ENCODE assay signal across 37 cellular contexts in the genomic region with DNA sequence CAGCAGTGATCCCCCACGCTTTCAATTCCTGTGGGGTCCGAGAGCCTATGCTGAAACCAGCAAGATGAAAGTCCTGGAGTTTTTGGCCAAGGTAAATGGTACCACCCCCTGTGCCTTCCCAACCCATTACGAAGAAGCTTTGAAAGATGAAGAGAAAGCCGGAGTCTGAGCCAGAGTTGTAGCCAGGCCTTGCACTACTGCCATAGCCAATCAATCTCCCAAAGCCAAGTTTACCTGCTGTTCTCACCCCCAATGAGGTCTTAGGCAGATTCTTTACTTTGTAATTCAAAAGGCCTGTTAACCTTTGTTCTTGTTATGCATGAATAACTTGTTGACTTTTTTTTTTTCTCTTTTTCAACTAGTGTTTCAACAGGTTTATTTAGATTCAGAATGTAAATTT. TPM values are rescaled to one million over a fixed set of nuclear protein-coding genes. Genes with fewer than 3 reads are reported as not detected.
"Had no signal": no experiment of that assay in that cellular context is flagged by ENCODE, and none has a peak within 500 bp of the region (broad histone marks: within the 10 kb centered on the region; RNA-seq: fewer than 3 reads in every experiment).

No MANE protein-coding gene starts in this region.

- H3K36me3 Mint-ChIP-seq: activated naive CD4-positive, alpha-beta T cell treated with anti-CD3 and anti-CD28 coated beads, Interleukin-2, amount 50 U/mL, for 24 hours; natural killer cell treated with Interleukin-12 subunit alpha and Interleukin-12 subunit beta and Interleukin-15 and Interleukin-18, amount 100 ng/mL, for 72 hours; stimulated activated effector memory CD8-positive, alpha-beta T cell treated with anti-CD3 and anti-CD28 coated beads, Interleukin-12 subunit alpha, Interleukin-12 subunit beta, amount 100 ng/mL, for 72 hours had no signal

- H3K27ac ChIP-seq: gastroesophageal sphincter, hepatocyte, left ventricle myocardium inferior, skin epidermis, thyroid gland, upper lobe of left lung, vagina had no signal

- H2AFZ ChIP-seq: hepatocyte had no signal

- H3K27me3 ChIP-seq: gastroesophageal sphincter, hepatocyte, thyroid gland, upper lobe of left lung, vagina had no signal

- H3K79me2 ChIP-seq: hepatocyte had no signal

- H3K4me3 Mint-ChIP-seq: activated CD4-positive, alpha-beta T cell treated with anti-CD3 and anti-CD28 coated beads, Interleukin-2, amount 10 ng/mL, durations not matched to agents 7 days and 5 days; activated CD8-positive, alpha-beta T cell treated with anti-CD3 and anti-CD28 coated beads for 36 hours; activated naive CD4-positive, alpha-beta T cell treated with anti-CD3 and anti-CD28 coated beads, Interleukin-2, amount 50 U/mL, for 24 hours; activated naive CD8-positive, alpha-beta T cell treated with anti-CD3 and anti-CD28 coated beads, Interleukin-2, amount 50 U/mL, for 24 hours; activated T-cell treated with anti-CD3 and anti-CD28 coated beads, Interleukin-2, amount 50 U/mL, for 4 hours; activated T-helper 17 cell treated with anti-CD3 and anti-CD28 coated beads, Interleukin-2, amount 50 U/mL, for 72 hours; effector memory CD8-positive, alpha-beta T cell; natural killer cell treated with Interleukin-12 subunit alpha and Interleukin-12 subunit beta and Interleukin-15 and Interleukin-18, amount 100 ng/mL, for 72 hours; stimulated activated effector memory CD8-positive, alpha-beta T cell treated with anti-CD3 and anti-CD28 coated beads, Interleukin-12 subunit alpha, Interleukin-12 subunit beta, amount 100 ng/mL, for 72 hours; stimulated activated naive CD8-positive, alpha-beta T cell treated with anti-CD3 and anti-CD28 coated beads, Interleukin-15, amount 100 ng/mL, for 72 hours had no signal

- DNase-seq: activated CD4-positive, alpha-beta T cell treated with anti-CD3 and anti-CD28 coated beads for 1 hour; activated CD4-positive, alpha-beta T cell treated with anti-CD3 and anti-CD28 coated beads, Interleukin-2, amount 10 ng/mL, durations not matched to agents 7 days and 5 days; activated CD8-positive, alpha-beta T cell treated with anti-CD3 and anti-CD28 coated beads for 36 hours; activated gamma-delta T cell treated with Interleukin-2 at 50 U/mL for 16 hours; activated naive CD8-positive, alpha-beta T cell treated with anti-CD3 and anti-CD28 coated beads, Interleukin-2, amount 50 U/mL, for 24 hours; activated T-cell treated with anti-CD3 and anti-CD28 coated beads, Interleukin-2, amount 50 U/mL, for 4 hours; amygdala; caudate nucleus; cortex of kidney; effector memory CD8-positive, alpha-beta T cell; left ventricle myocardium inferior; mucosa of descending colon; posterior cingulate gyrus; stimulated activated CD4-positive, alpha-beta T cell treated with anti-CD3 and anti-CD28 coated beads, Interleukin-4, amount 100 ng/mL, for 24 hours; stimulated activated naive CD8-positive, alpha-beta T cell treated with anti-CD3 and anti-CD28 coated beads, Interleukin-15, amount 100 ng/mL, for 72 hours; substantia nigra; T1000; thyroid gland; upper lobe of left lung had no signal

- H3K4me1 ChIP-seq: gastroesophageal sphincter, left ventricle myocardium inferior, thyroid gland, upper lobe of left lung, vagina had no signal

- H3K27ac Mint-ChIP-seq: activated CD4-positive, alpha-beta T cell treated with anti-CD3 and anti-CD28 coated beads, Interleukin-2, amount 10 ng/mL, durations not matched to agents 7 days and 5 days; activated CD8-positive, alpha-beta T cell treated with anti-CD3 and anti-CD28 coated beads for 36 hours; activated naive CD4-positive, alpha-beta T cell treated with anti-CD3 and anti-CD28 coated beads, Interleukin-2, amount 50 U/mL, for 24 hours; activated naive CD8-positive, alpha-beta T cell treated with anti-CD3 and anti-CD28 coated beads, Interleukin-2, amount 50 U/mL, for 24 hours; activated T-helper 17 cell treated with anti-CD3 and anti-CD28 coated beads, Interleukin-2, amount 50 U/mL, for 72 hours; effector memory CD8-positive, alpha-beta T cell; natural killer cell treated with Interleukin-12 subunit alpha and Interleukin-12 subunit beta and Interleukin-15 and Interleukin-18, amount 100 ng/mL, for 72 hours; stimulated activated effector memory CD8-positive, alpha-beta T cell treated with anti-CD3 and anti-CD28 coated beads, Interleukin-12 subunit alpha, Interleukin-12 subunit beta, amount 100 ng/mL, for 72 hours; stimulated activated naive CD8-positive, alpha-beta T cell treated with anti-CD3 and anti-CD28 coated beads, Interleukin-15, amount 100 ng/mL, for 72 hours had no signal

- H3K27me3 Mint-ChIP-seq: activated CD4-positive, alpha-beta T cell treated with anti-CD3 and anti-CD28 coated beads, Interleukin-2, amount 10 ng/mL, durations not matched to agents 7 days and 5 days; activated CD8-positive, alpha-beta T cell treated with anti-CD3 and anti-CD28 coated beads for 36 hours; activated naive CD4-positive, alpha-beta T cell treated with anti-CD3 and anti-CD28 coated beads, Interleukin-2, amount 50 U/mL, for 24 hours; activated naive CD8-positive, alpha-beta T cell treated with anti-CD3 and anti-CD28 coated beads, Interleukin-2, amount 50 U/mL, for 24 hours; activated T-helper 17 cell treated with anti-CD3 and anti-CD28 coated beads, Interleukin-2, amount 50 U/mL, for 72 hours; effector memory CD8-positive, alpha-beta T cell; natural killer cell treated with Interleukin-12 subunit alpha and Interleukin-12 subunit beta and Interleukin-15 and Interleukin-18, amount 100 ng/mL, for 72 hours; stimulated activated naive CD8-positive, alpha-beta T cell treated with anti-CD3 and anti-CD28 coated beads, Interleukin-15, amount 100 ng/mL, for 72 hours had no signal

- H3K9me3 Mint-ChIP-seq: activated CD4-positive, alpha-beta T cell treated with anti-CD3 and anti-CD28 coated beads, Interleukin-2, amount 10 ng/mL, durations not matched to agents 7 days and 5 days; activated CD8-positive, alpha-beta T cell treated with anti-CD3 and anti-CD28 coated beads for 36 hours; activated naive CD4-positive, alpha-beta T cell treated with anti-CD3 and anti-CD28 coated beads, Interleukin-2, amount 50 U/mL, for 24 hours; activated naive CD8-positive, alpha-beta T cell treated with anti-CD3 and anti-CD28 coated beads, Interleukin-2, amount 50 U/mL, for 24 hours; activated T-cell treated with anti-CD3 and anti-CD28 coated beads, Interleukin-2, amount 50 U/mL, for 4 hours; activated T-helper 17 cell treated with anti-CD3 and anti-CD28 coated beads, Interleukin-2, amount 50 U/mL, for 72 hours; effector memory CD8-positive, alpha-beta T cell; natural killer cell treated with Interleukin-12 subunit alpha and Interleukin-12 subunit beta and Interleukin-15 and Interleukin-18, amount 100 ng/mL, for 72 hours; stimulated activated effector memory CD8-positive, alpha-beta T cell treated with anti-CD3 and anti-CD28 coated beads, Interleukin-12 subunit alpha, Interleukin-12 subunit beta, amount 100 ng/mL, for 72 hours; stimulated activated naive CD8-positive, alpha-beta T cell treated with anti-CD3 and anti-CD28 coated beads, Interleukin-15, amount 100 ng/mL, for 72 hours had no signal

- H3K9me3 ChIP-seq: gastroesophageal sphincter, left ventricle myocardium inferior, mucosa of descending colon, thyroid gland, upper lobe of left lung, vagina had no signal

- H3K4me3 ChIP-seq: gastroesophageal sphincter, hepatocyte, left ventricle myocardium inferior, lung, mucosa of descending colon, skin epidermis, thyroid gland, upper lobe of left lung, vagina had no signal

- ATAC-seq: activated CD8-positive, alpha-beta T cell treated with anti-CD3 and anti-CD28 coated beads for 36 hours; activated naive CD8-positive, alpha-beta T cell treated with anti-CD3 and anti-CD28 coated beads, Interleukin-2, amount 50 U/mL, for 24 hours; activated T-cell treated with anti-CD3 and anti-CD28 coated beads, Interleukin-2, amount 50 U/mL, for 4 hours; activated T-helper 17 cell treated with anti-CD3 and anti-CD28 coated beads, Interleukin-2, amount 50 U/mL, for 72 hours; effector memory CD8-positive, alpha-beta T cell; gastroesophageal sphincter; mucosa of descending colon; natural killer cell treated with Interleukin-12 subunit alpha and Interleukin-12 subunit beta and Interleukin-15 and Interleukin-18, amount 100 ng/mL, for 72 hours; sciatic nerve; stimulated activated effector memory CD8-positive, alpha-beta T cell treated with anti-CD3 and anti-CD28 coated beads, Interleukin-12 subunit alpha, Interleukin-12 subunit beta, amount 100 ng/mL, for 72 hours; stimulated activated naive CD8-positive, alpha-beta T cell treated with anti-CD3 and anti-CD28 coated beads, Interleukin-15, amount 100 ng/mL, for 72 hours had no signal

- H3K4me1 Mint-ChIP-seq: activated CD4-positive, alpha-beta T cell treated with anti-CD3 and anti-CD28 coated beads, Interleukin-2, amount 10 ng/mL, durations not matched to agents 7 days and 5 days; activated naive CD4-positive, alpha-beta T cell treated with anti-CD3 and anti-CD28 coated beads, Interleukin-2, amount 50 U/mL, for 24 hours; activated naive CD8-positive, alpha-beta T cell treated with anti-CD3 and anti-CD28 coated beads, Interleukin-2, amount 50 U/mL, for 24 hours; activated T-helper 17 cell treated with anti-CD3 and anti-CD28 coated beads, Interleukin-2, amount 50 U/mL, for 72 hours; stimulated activated effector memory CD8-positive, alpha-beta T cell treated with anti-CD3 and anti-CD28 coated beads, Interleukin-12 subunit alpha, Interleukin-12 subunit beta, amount 100 ng/mL, for 72 hours; stimulated activated naive CD8-positive, alpha-beta T cell treated with anti-CD3 and anti-CD28 coated beads, Interleukin-15, amount 100 ng/mL, for 72 hours had no signal

- H3K36me3 ChIP-seq: gastroesophageal sphincter, left ventricle myocardium inferior, thyroid gland, upper lobe of left lung, vagina had no signal

- H3K4me2 ChIP-seq: hepatocyte had no signal

RNA-seq across cellular contexts. Expression of a gene that starts 4.0 kb away (rescaled TPM):
- total RNA-seq: activated CD4-positive, alpha-beta T cell treated with anti-CD3 and anti-CD28 coated beads, Interleukin-2, amount 10 ng/mL, durations not matched to agents 7 days and 5 days; activated CD8-positive, alpha-beta T cell treated with anti-CD3 and anti-CD28 coated beads for 36 hours; activated T-helper 17 cell treated with anti-CD3 and anti-CD28 coated beads, Interleukin-2, amount 50 U/mL, for 72 hours; chondrocyte; endothelial cell of umbilical vein; fibroblast of lung; fibroblast of villous mesenchyme; gastroesophageal sphincter; hepatocyte; left ventricle myocardium inferior; lung; mesenteric fat pad; mucosa of descending colon; myocyte; natural killer cell treated with Interleukin-12 subunit alpha and Interleukin-12 subunit beta and Interleukin-15 and Interleukin-18, amount 100 ng/mL, for 72 hours; osteoblast; sciatic nerve; upper lobe of left lung; vagina had no signal
- polyA plus RNA-seq: endothelial cell of umbilical vein, esophagus, fibroblast of lung, hepatocyte, lung had no signal

RNA-seq across cellular contexts. Expression of a gene that starts 11.1 kb away (rescaled TPM):
- total RNA-seq: activated CD4-positive, alpha-beta T cell treated with anti-CD3 and anti-CD28 coated beads, Interleukin-2, amount 10 ng/mL, durations not matched to agents 7 days and 5 days; activated CD8-positive, alpha-beta T cell treated with anti-CD3 and anti-CD28 coated beads for 36 hours; activated T-cell treated with anti-CD3 and anti-CD28 coated beads, Interleukin-2, amount 50 U/mL, for 4 hours; activated T-helper 17 cell treated with anti-CD3 and anti-CD28 coated beads, Interleukin-2, amount 50 U/mL, for 72 hours; chondrocyte; endothelial cell of umbilical vein; fibroblast of lung; fibroblast of villous mesenchyme; gastroesophageal sphincter; hepatocyte; left ventricle myocardium inferior; lung; mesenteric fat pad; mucosa of descending colon; myocyte; natural killer cell treated with Interleukin-12 subunit alpha and Interleukin-12 subunit beta and Interleukin-15 and Interleukin-18, amount 100 ng/mL, for 72 hours; osteoblast; sciatic nerve; thyroid gland; upper lobe of left lung; vagina had no signal
- polyA plus RNA-seq: endothelial cell of umbilical vein, esophagus, fibroblast of lung, hepatocyte, lung had no signal

RNA-seq across cellular contexts. Expression of a gene that starts 22.4 kb away (rescaled TPM):
- total RNA-seq: activated CD4-positive, alpha-beta T cell treated with anti-CD3 and anti-CD28 coated beads, Interleukin-2, amount 10 ng/mL, durations not matched to agents 7 days and 5 days; activated CD8-positive, alpha-beta T cell treated with anti-CD3 and anti-CD28 coated beads for 36 hours; activated T-cell treated with anti-CD3 and anti-CD28 coated beads, Interleukin-2, amount 50 U/mL, for 4 hours; activated T-helper 17 cell treated with anti-CD3 and anti-CD28 coated beads, Interleukin-2, amount 50 U/mL, for 72 hours; chondrocyte; endothelial cell of umbilical vein; fibroblast of lung; fibroblast of villous mesenchyme; gastroesophageal sphincter; hepatocyte; left ventricle myocardium inferior; lung; mesenteric fat pad; mucosa of descending colon; myocyte; natural killer cell treated with Interleukin-12 subunit alpha and Interleukin-12 subunit beta and Interleukin-15 and Interleukin-18, amount 100 ng/mL, for 72 hours; osteoblast; sciatic nerve; thyroid gland; upper lobe of left lung; vagina had no signal
- polyA plus RNA-seq: endothelial cell of umbilical vein, esophagus, fibroblast of lung, hepatocyte, lung had no signal

RNA-seq across cellular contexts. Expression of a gene that starts 27.6 kb away (rescaled TPM):
- total RNA-seq: activated CD4-positive, alpha-beta T cell treated with anti-CD3 and anti-CD28 coated beads, Interleukin-2, amount 10 ng/mL, durations not matched to agents 7 days and 5 days; activated CD8-positive, alpha-beta T cell treated with anti-CD3 and anti-CD28 coated beads for 36 hours; activated T-cell treated with anti-CD3 and anti-CD28 coated beads, Interleukin-2, amount 50 U/mL, for 4 hours; activated T-helper 17 cell treated with anti-CD3 and anti-CD28 coated beads, Interleukin-2, amount 50 U/mL, for 72 hours; chondrocyte; endothelial cell of umbilical vein; fibroblast of lung; fibroblast of villous mesenchyme; gastroesophageal sphincter; hepatocyte; left ventricle myocardium inferior; lung; mesenteric fat pad; mucosa of descending colon; myocyte; natural killer cell treated with Interleukin-12 subunit alpha and Interleukin-12 subunit beta and Interleukin-15 and Interleukin-18, amount 100 ng/mL, for 72 hours; osteoblast; sciatic nerve; thyroid gland; upper lobe of left lung; vagina had no signal
- polyA plus RNA-seq: endothelial cell of umbilical vein, esophagus, fibroblast of lung, hepatocyte, lung had no signal
